1 cellular context compared by ENCODE assay signal in genomic region chr12:31000751-31001150, GRCh38.
TF ChIP-seq lines count a peak whose summit lies in the region.

No MANE protein-coding gene starts in this region.

TF ChIP-seq in K562, 482 proteins besides CTCF, POLR2A, EP300 and RAD21 (continued from another document):
- TF ChIP-seq ZNF830 (CRISPR knock-in tag; IDR thresholded peaks at IDR 0.05), result no peak
